In genomic region chr1:170586321-170586855, GRCh38 we compare ENCODE assay signal across 10 cellular contexts. TPM values are rescaled to one million over a fixed set of nuclear protein-coding genes. Genes with fewer than 3 reads are reported as not detected.
DNase-seq lines count a peak whose midpoint lies in the region; ATAC-seq and TF ChIP-seq lines count a peak whose summit lies in the region.
"Had no signal": no experiment of that assay in that cellular context is flagged by ENCODE, and none has a peak within 500 bp of the region (broad histone marks: within the 10 kb centered on the region; RNA-seq: fewer than 3 reads in every experiment).

No MANE protein-coding gene starts in this region.

- no peaks in the 10 kb centered on the region for H3K79me2 ChIP-seq in hepatocyte

- H3K4me3 ChIP-seq in HAP-1 = no peak overlapping the region
- no peak overlapping the region for H3K4me3 ChIP-seq in cardiac fibroblast (replicated peaks in 1 of 2; ENCODE audit: low read depth in 2 of 2, low read length in 2 of 2)
- no peak overlapping the region for H3K4me3 ChIP-seq in hepatocyte
- H3K4me3 ChIP-seq in skeletal muscle satellite cell (ENCODE audit: low read length) = no peak overlapping the region
- no peak overlapping the region for H3K4me3 ChIP-seq in adrenal gland

- TF ChIP-seq CTCF in cardiac fibroblast (IDR thresholded peaks at IDR 0.05; ENCODE audit: low read depth, low read length) = no peak
- TF ChIP-seq CTCF in hepatocyte (IDR thresholded peaks at IDR 0.05; ENCODE audit: poor library complexity) = no peak
- TF ChIP-seq CTCF in adrenal gland (IDR thresholded peaks at IDR 0.05) = no peak

- no peak for ATAC-seq in HG02798 (IDR thresholded peaks at IDR 0.05; ENCODE audit: poor library complexity, unreplicated experiment)

- H3K36me3 ChIP-seq in HAP-1 (replicated peaks) (no peaks in the 10 kb centered on the region), hepatocyte (replicated peaks; ENCODE audit: insufficient read depth, low read depth) (no peaks in the 10 kb centered on the region), skeletal muscle satellite cell (ENCODE audit: insufficient read depth, low read length) (no peaks in the 10 kb centered on the region), adrenal gland (replicated peaks in 1 of 2) (no peaks in the 10 kb centered on the region)

- no peak overlapping the region for H3K9ac ChIP-seq in skeletal muscle satellite cell (ENCODE audit: low read depth, low read length)

- H3K9me2 ChIP-seq in hepatocyte (replicated peaks; ENCODE audit: insufficient read depth) = no peaks in the 10 kb centered on the region

- H3K9me3 ChIP-seq in HAP-1 (no peaks in the 10 kb centered on the region), hepatocyte (ENCODE audit: low read depth) (no peaks in the 10 kb centered on the region), skeletal muscle satellite cell (replicated peaks; ENCODE audit: low read length) (no peaks in the 10 kb centered on the region), adrenal gland (replicated peaks in 1 of 3) (no peaks in the 10 kb centered on the region)

- peak; percentile 71 to 88 for DNase-seq in HAP-1 (ENCODE audit: low spot score in 2 of 2)
- DNase-seq in cardiac fibroblast (ENCODE audit: low read depth in 2 of 2) = peak; percentile 56 to 58
- peak; percentile 19 for DNase-seq in hepatocyte (ENCODE audit: low spot score)
- no peak for DNase-seq in adrenal gland
- DNase-seq in glomerular visceral epithelial cell (ENCODE audit: extremely low spot score) = no peak
- DNase-seq in HT-29 (ENCODE audit: low spot score) = no peak
- DNase-seq: NCI-H2107 had no signal

- intact Hi-C loops in adrenal gland (cut with DNase I) = no loop called here

- H3K4me1 ChIP-seq in HAP-1 (peaks cover 22% of the 10 kb centered on the region), hepatocyte (ENCODE audit: insufficient read depth) (peaks cover 3% of the 10 kb centered on the region), skeletal muscle satellite cell (ENCODE audit: control insufficient read depth, insufficient read depth, low read length) (peaks cover 7% of the 10 kb centered on the region), adrenal gland (replicated peaks in 1 of 2) (no peaks in the 10 kb centered on the region)

- H3K4me2 ChIP-seq in hepatocyte = peak overlapping the region; percentile 34
- H3K4me2 ChIP-seq in skeletal muscle satellite cell (ENCODE audit: low read length) = peak overlapping the region; percentile 60

- WGBS in hepatocyte (ENCODE audit: low lambda C conversion rate, missing lambda C conversion rate) = 52% methylated on average over 4 of the region's 4 CpGs
- WGBS in adrenal gland, 4 donors = 78 to 92% (median 88%) methylated on average over 4 of the region's 4 CpGs

- H3K27me3 ChIP-seq in HAP-1 (ENCODE audit: low read depth) = no peaks in the 10 kb centered on the region
- peaks cover 4% of the 10 kb centered on the region for H3K27me3 ChIP-seq in hepatocyte
- no peaks in the 10 kb centered on the region for H3K27me3 ChIP-seq in skeletal muscle satellite cell (ENCODE audit: control insufficient read depth, insufficient read depth, low read length)
- H3K27me3 ChIP-seq in adrenal gland = no peaks in the 10 kb centered on the region

- no peaks in the 10 kb centered on the region for H4K20me1 ChIP-seq in hepatocyte (ENCODE audit: insufficient read depth, poor library complexity, severe bottlenecking)

- no peak for TF ChIP-seq POLR2A in adrenal gland (IDR thresholded peaks at IDR 0.05)

- in situ Hi-C loops in HAP-1 (cut with MboI; ENCODE audit: low sequenced_read_pairs) = no loop called here

- peak overlapping the region; percentile 79 for H3K27ac ChIP-seq in hepatocyte
- H3K27ac ChIP-seq in adrenal gland = no peak overlapping the region
- H3K27ac ChIP-seq: RWPE1 had no signal

- no peak overlapping the region for H2AFZ ChIP-seq in hepatocyte

RNA-seq across cellular contexts. Expression of gene GORAB, which starts 54.4 kb away (rescaled TPM):
- total RNA-seq in hepatocyte (13.7 and 16.9 TPM in 2 replicates), adrenal gland (10 to 100 TPM in 6 of 8 donors, 1 to 10 TPM in 2; 9.1 to 25.9 (median 14.3) TPM)
- polyA plus RNA-seq in hepatocyte (6.7 and 10.9 TPM in 2 replicates), adrenal gland (10 to 100 TPM; 11.0 to 20.6 (median 16.1) TPM)
- 9.2 and 10.1 TPM in 2 replicates for total RNA-seq in skeletal muscle satellite cell (2012; rRNA removed)
- 2.6 and 3.2 TPM in 2 replicates for total RNA-seq in HT-29 (2014; rRNA removed; shearing (Covaris generic))

Comparison
In these comparisons a context has a peak if more than half of its experiments do, and no peak if none do; other contexts are left out.
1. DNase-seq: peak in HAP-1 (2 of 2), cardiac fibroblast (2 of 2) and hepatocyte (single experiment); none in adrenal gland (0 of 7), glomerular visceral epithelial cell (single experiment) and HT-29 (single experiment).